8 cellular contexts compared by ENCODE assay signal in the genomic region with DNA sequence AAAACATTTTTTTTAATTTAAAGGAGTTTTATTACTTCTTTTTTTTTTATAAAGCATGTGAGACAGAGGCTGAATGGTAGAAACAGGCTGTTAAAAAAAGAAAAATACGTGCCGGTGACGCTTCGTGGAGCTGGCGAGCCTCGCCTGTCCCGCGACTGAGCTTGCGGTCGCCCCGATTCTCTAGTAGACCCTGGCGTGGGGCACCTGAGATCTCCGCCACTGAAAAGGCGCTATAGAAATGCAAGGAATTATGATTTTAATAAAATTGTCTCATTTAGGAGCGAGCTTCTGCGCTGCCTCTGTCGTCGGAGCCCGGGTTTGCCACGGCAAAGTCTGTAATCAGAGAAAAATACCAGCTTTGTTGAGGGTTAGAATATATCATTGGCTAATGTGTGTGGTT.
DNase-seq lines count a peak whose midpoint lies in the region; ATAC-seq and TF ChIP-seq lines count a peak whose summit lies in the region.
"Had no signal": no experiment of that assay in that cellular context is flagged by ENCODE, and none has a peak within 500 bp of the region (broad histone marks: within the 10 kb centered on the region; RNA-seq: fewer than 3 reads in every experiment).

No MANE protein-coding gene starts in this region.

- TF ChIP-seq CTCF in WI38 (IDR thresholded peaks at IDR 0.05; ENCODE audit: low read depth, low read length) (no peak), fibroblast of mammary gland (conservative IDR thresholded peaks at IDR 0.05; ENCODE audit: control insufficient read depth, insufficient read depth, low read depth, low read length) (no peak)

- no peaks in the 10 kb centered on the region for H3K9me3 Mint-ChIP-seq in stimulated activated effector memory CD8-positive, alpha-beta T cell treated with anti-CD3 and anti-CD28 coated beads, Interleukin-12 subunit alpha, Interleukin-12 subunit beta, amount 100 ng/mL, for 72 hours

- H3K36me3 Mint-ChIP-seq in stimulated activated effector memory CD8-positive, alpha-beta T cell treated with anti-CD3 and anti-CD28 coated beads, Interleukin-12 subunit alpha, Interleukin-12 subunit beta, amount 100 ng/mL, for 72 hours: peaks cover 4% of the 10 kb centered on the region

- peaks cover 35% of the 10 kb centered on the region for H3K4me1 Mint-ChIP-seq in stimulated activated effector memory CD8-positive, alpha-beta T cell treated with anti-CD3 and anti-CD28 coated beads, Interleukin-12 subunit alpha, Interleukin-12 subunit beta, amount 100 ng/mL, for 72 hours

- H3K27ac Mint-ChIP-seq in stimulated activated effector memory CD8-positive, alpha-beta T cell treated with anti-CD3 and anti-CD28 coated beads, Interleukin-12 subunit alpha, Interleukin-12 subunit beta, amount 100 ng/mL, for 72 hours: no peak overlapping the region

- no peak for ATAC-seq in stimulated activated effector memory CD8-positive, alpha-beta T cell treated with anti-CD3 and anti-CD28 coated beads, Interleukin-12 subunit alpha, Interleukin-12 subunit beta, amount 100 ng/mL, for 72 hours

- peak overlapping the region; percentile 53; the same call in 1 of the 2 replicates for H3K4me3 ChIP-seq in WI38 (ENCODE audit: low read depth, low read length)
- peak overlapping the region; percentile 45 for H3K4me3 ChIP-seq in fibroblast of mammary gland (ENCODE audit: control insufficient read depth, low read depth, low read length)

- peak overlapping the region; percentile 80 for H3K4me3 Mint-ChIP-seq in stimulated activated effector memory CD8-positive, alpha-beta T cell treated with anti-CD3 and anti-CD28 coated beads, Interleukin-12 subunit alpha, Interleukin-12 subunit beta, amount 100 ng/mL, for 72 hours

- peak; percentile 34 for DNase-seq in HCEC 1CT
- peak; percentile 63 for DNase-seq in fibroblast of mammary gland (ENCODE audit: low read depth)
- DNase-seq in stimulated activated effector memory CD8-positive, alpha-beta T cell treated with anti-CD3 and anti-CD28 coated beads, Interleukin-12 subunit alpha, Interleukin-12 subunit beta, amount 100 ng/mL, for 72 hours (ENCODE audit: low spot score in 2 of 2): no peak
- no peak for DNase-seq in NCI-H1694 (lab: John Stamatoyannopoulos, UW)
- DNase-seq in islet precursor cell: no peak
- DNase-seq in NCI-H1930 (lab: John Stamatoyannopoulos, UW): no peak
- DNase-seq: NCI-H2029 had no signal

Comparison
In these comparisons a context has a peak if more than half of its experiments do, and no peak if none do; other contexts are left out.
1. DNase-seq: peak in HCEC 1CT (single experiment) and fibroblast of mammary gland (single experiment); none in stimulated activated effector memory CD8-positive, alpha-beta T cell treated with anti-CD3 and anti-CD28 coated beads, Interleukin-12 subunit alpha, Interleukin-12 subunit beta, amount 100 ng/mL, for 72 hours (0 of 2), NCI-H1694 (single experiment), islet precursor cell (single experiment) and NCI-H1930 (0 of 2).